In genomic region chr6:107977283-107977682, GRCh38 we compare ENCODE assay signal across 8 cellular contexts. TPM values are rescaled to one million over a fixed set of nuclear protein-coding genes. Genes with fewer than 3 reads are reported as not detected.
DNase-seq lines count a peak whose midpoint lies in the region; ATAC-seq and TF ChIP-seq lines count a peak whose summit lies in the region.

No MANE protein-coding gene starts in this region.

- no peak overlapping the region for H2BK15ac ChIP-seq in H9 (ENCODE audit: low read depth, low read length)

- no peaks in the 10 kb centered on the region for H3K9me3 ChIP-seq in A673 (ENCODE audit: low read depth, low read length, poor library complexity, severe bottlenecking)
- H3K9me3 ChIP-seq in H9 (ENCODE audit: control insufficient read depth, low read depth, low read length), result no peaks in the 10 kb centered on the region
- H3K9me3 ChIP-seq in RWPE2 (ENCODE audit: severe bottlenecking), result no peaks in the 10 kb centered on the region
- H3K9me3 ChIP-seq in thyroid gland, result no peaks in the 10 kb centered on the region

- no peak overlapping the region for H3K23ac ChIP-seq in H9 (ENCODE audit: insufficient read length, low read depth, low read length)

- peak; percentile 60 for TF ChIP-seq CTCF in A673 (conservative IDR thresholded peaks at IDR 0.05; ENCODE audit: low read depth, low read length)
- peak; percentile 71 for TF ChIP-seq CTCF in H9 (conservative IDR thresholded peaks at IDR 0.05)
- TF ChIP-seq CTCF in RWPE2 (IDR thresholded peaks at IDR 0.05; ENCODE audit: poor library complexity, severe bottlenecking), result peak; percentile 72
- TF ChIP-seq CTCF in thyroid gland (IDR thresholded peaks at IDR 0.05), result peak in 3 of 6 experiments; percentile 47 to 57 (median 49)

- H3K27me3 ChIP-seq in A673 (replicated peaks; ENCODE audit: insufficient read depth, low read depth, low read length, poor library complexity), result peaks cover 13% of the 10 kb centered on the region
- no peaks in the 10 kb centered on the region for H3K27me3 ChIP-seq in H9 (ENCODE audit: insufficient read depth, low read length)
- no peaks in the 10 kb centered on the region for H3K27me3 ChIP-seq in RWPE2 (ENCODE audit: insufficient read depth, poor library complexity, severe bottlenecking)
- H3K27me3 ChIP-seq in thyroid gland, result no peaks in the 10 kb centered on the region

- CTCF ChIA-PET in A673 (lab: Charles Lee), result interaction anchor here (0.6 to 0.9 kb wide), 7 partner anchors 10 to 559 kb away, joined by 3 to 7 read pairs (median 5); no protein-coding TSS in a partner anchor

- intact Hi-C loops in A673 (cut with micrococcal nuclease; ENCODE audit: unreplicated experiment) (loop anchor here (1.0 kb wide), 1 partner anchor 73 kb away; no protein-coding TSS in a partner anchor), thyroid gland (cut with DNase I) (no loop called here)

- H3K14ac ChIP-seq in H9 (ENCODE audit: insufficient read depth, low read length), result no peak overlapping the region

- no peak overlapping the region for H4K8ac ChIP-seq in H9 (replicated peaks; ENCODE audit: insufficient read length, low read depth, low read length)

- H2BK5ac ChIP-seq in H9 (ENCODE audit: insufficient read length, low read length), result no peak overlapping the region

- H3K27ac Mint-ChIP-seq in H9, result no peak overlapping the region

- peaks cover 6 to 10% of the 10 kb centered on the region in 2 experiments for H3K4me1 Mint-ChIP-seq in H9

- no peak overlapping the region for H3K18ac ChIP-seq in H9 (ENCODE audit: insufficient read length, low read depth, low read length)

- no peak overlapping the region for H2BK12ac ChIP-seq in H9 (ENCODE audit: insufficient read length, low read depth, low read length)

- peak; percentile 67 for DNase-seq in A673 (ENCODE audit: low spot score)
- DNase-seq in H9, result no peak
- no peak for DNase-seq in RWPE2 (ENCODE audit: low spot score)
- DNase-seq in globus pallidus (ENCODE audit: low spot score), result peak; percentile 60
- no peak for DNase-seq in NCI-H2029 treated with DMSO at 0.1 percent for 48 hours (lab: John Stamatoyannopoulos, UW)
- DNase-seq in stimulated activated CD4-positive, alpha-beta T cell treated with anti-CD3 and anti-CD28 coated beads, Interleukin-2, amount 100 ng/mL, for 48 hours, result no peak
- DNase-seq in thyroid gland, result no peak

- H3K36me3 ChIP-seq in A673 (ENCODE audit: insufficient read depth, low read length, poor library complexity, severe bottlenecking), result no peaks in the 10 kb centered on the region
- no peaks in the 10 kb centered on the region for H3K36me3 ChIP-seq in RWPE2 (ENCODE audit: low read depth)
- no peaks in the 10 kb centered on the region for H3K36me3 ChIP-seq in thyroid gland

- no peak overlapping the region for H3T11ph ChIP-seq in H9 (ENCODE audit: low read length)

- no peak for TF ChIP-seq POLR2A in thyroid gland (IDR thresholded peaks at IDR 0.05)

- H3K4me2 ChIP-seq in H9 (ENCODE audit: insufficient read depth, insufficient read length, low read length), result no peak overlapping the region

- H3K27ac ChIP-seq in A673 (ENCODE audit: low read depth, low read length, poor library complexity, severe bottlenecking), result no peak overlapping the region
- H3K27ac ChIP-seq in H9 (ENCODE audit: insufficient read length, low read depth, low read length), result no peak overlapping the region
- no peak overlapping the region for H3K27ac ChIP-seq in RWPE2 (ENCODE audit: poor library complexity, severe bottlenecking)
- H3K27ac ChIP-seq in thyroid gland, result no peak overlapping the region

- H3K79me1 ChIP-seq in H9 (ENCODE audit: insufficient read depth, low read depth, low read length, poor library complexity, severe bottlenecking), result no peaks in the 10 kb centered on the region

- no peaks in the 10 kb centered on the region for H3K23me2 ChIP-seq in H9 (ENCODE audit: insufficient read length, low read depth, low read length, poor library complexity, severe bottlenecking)

- no peak overlapping the region for H2AK5ac ChIP-seq in H9 (ENCODE audit: insufficient read length, low read length)

- H3K9me3 Mint-ChIP-seq in H9, result no peaks in the 10 kb centered on the region; a peak in 1 of 5 replicates

- ATAC-seq in RWPE2 (ENCODE audit: low read depth) (no peak), GM21528 (IDR thresholded peaks at IDR 0.05; ENCODE audit: low FRiP score, unreplicated experiment) (no peak)

- H3K4me3 ChIP-seq in A673 (ENCODE audit: low read depth, low read length, poor library complexity, severe bottlenecking), result no peak overlapping the region
- H3K4me3 ChIP-seq in RWPE2 (ENCODE audit: severe bottlenecking), result no peak overlapping the region
- no peak overlapping the region for H3K4me3 ChIP-seq in thyroid gland (replicated peaks in 1 of 3)

- H3K4me1 ChIP-seq in A673 (ENCODE audit: insufficient read depth, low read length, poor library complexity, severe bottlenecking) (no peaks in the 10 kb centered on the region), H9 (ENCODE audit: insufficient read depth, low read length) (no peaks in the 10 kb centered on the region), RWPE2 (ENCODE audit: insufficient read depth, poor library complexity, severe bottlenecking) (no peaks in the 10 kb centered on the region), thyroid gland (peaks cover 0 to 4% of the 10 kb centered on the region in 2 donors)

- no peak overlapping the region for H4K5ac ChIP-seq in H9 (ENCODE audit: insufficient read length, low read depth, low read length)

- no CpG with 5 or more reads among the region's 1 CpG for WGBS in H9 (ENCODE audit: extremely low coverage, insufficient read length, low lambda C conversion rate)
- WGBS in thyroid gland, 2 donors, result 25 to 28% methylated on average over 1 of the region's 1 CpG

- H3K4me3 Mint-ChIP-seq in H9, result no peak overlapping the region

- H3K9ac ChIP-seq in H9 (ENCODE audit: extremely low read depth, insufficient read length, low read length), result no peak overlapping the region

- no TSS peak for BruUV-seq in A673 (replicated peaks; lab: Mats Ljungman, UMichigan)

- H3K27me3 Mint-ChIP-seq in H9 (ENCODE audit: low read depth), result no peaks in the 10 kb centered on the region

- H2BK20ac ChIP-seq in H9 (ENCODE audit: low read depth, low read length, poor library complexity, severe bottlenecking), result no peak overlapping the region

- no peaks in the 10 kb centered on the region; a peak in 1 of 7 replicates for H3K36me3 Mint-ChIP-seq in H9 (ENCODE audit: insufficient read depth in 1 of 3, low read depth in 3 of 3)

- POLR2A ChIA-PET in A673 (lab: Charles Lee; ENCODE audit: low non-redundant PET), result no interaction called here

- H4K91ac ChIP-seq in H9 (ENCODE audit: insufficient read length, low read depth, low read length), result no peak overlapping the region

- H3K56ac ChIP-seq in H9 (ENCODE audit: insufficient read length, low read depth, low read length), result no peak overlapping the region

- H3K4ac ChIP-seq in H9 (ENCODE audit: low read depth, low read length), result no peak overlapping the region

- H2AFZ ChIP-seq in H9 (ENCODE audit: low read length), result no peak overlapping the region

- H3K79me2 ChIP-seq in H9 (ENCODE audit: insufficient read depth, low read length), result no peaks in the 10 kb centered on the region

- no peak overlapping the region for H2BK120ac ChIP-seq in H9 (ENCODE audit: low read depth, low read length, poor library complexity, severe bottlenecking)

- H4K20me1 ChIP-seq in H9 (ENCODE audit: control insufficient read depth, insufficient read depth, insufficient read length), result no peaks in the 10 kb centered on the region

RNA-seq across cellular contexts. Expression of gene SEC63, which starts 19.3 kb away (rescaled TPM):
- total RNA-seq in A673 (2021), result 153 and 159 TPM in 2 replicates
- total RNA-seq in H9 (2021), result 73.3 and 86.2 TPM in 2 replicates
- 10 to 100 TPM; 47.1 to 95.5 (median 68.3) TPM for total RNA-seq in thyroid gland

Comparison
In these comparisons a context has a peak if more than half of its experiments do, and no peak if none do; other contexts are left out.
1. DNase-seq: peak in A673 (single experiment) and globus pallidus (single experiment); none in H9 (single experiment), RWPE2 (single experiment), NCI-H2029 treated with DMSO at 0.1 percent for 48 hours (single experiment), stimulated activated CD4-positive, alpha-beta T cell treated with anti-CD3 and anti-CD28 coated beads, Interleukin-2, amount 100 ng/mL, for 48 hours (0 of 2) and thyroid gland (0 of 2).